In genomic region chr3:38613426-38613825, GRCh38 we compare ENCODE assay signal across 17 cellular contexts. TPM values are rescaled to one million over a fixed set of nuclear protein-coding genes. Genes with fewer than 3 reads are reported as not detected.
DNase-seq lines count a peak whose midpoint lies in the region; ATAC-seq and TF ChIP-seq lines count a peak whose summit lies in the region.
"Had no signal": no experiment of that assay in that cellular context is flagged by ENCODE, and none has a peak within 500 bp of the region (broad histone marks: within the 10 kb centered on the region; RNA-seq: fewer than 3 reads in every experiment).

No MANE protein-coding gene starts in this region.

- no peaks in the 10 kb centered on the region for H3K9me3 Mint-ChIP-seq in activated naive CD8-positive, alpha-beta T cell treated with anti-CD3 and anti-CD28 coated beads, Interleukin-2, amount 10 ng/mL, durations not matched to agents 7 days and 5 days
- H3K9me3 Mint-ChIP-seq in activated naive CD8-positive, alpha-beta T cell treated with anti-CD3 and anti-CD28 coated beads for 36 hours, result no peaks in the 10 kb centered on the region
- H3K9me3 Mint-ChIP-seq in GM23338, result no peaks in the 10 kb centered on the region
- H3K9me3 Mint-ChIP-seq in activated T-helper 2 cell treated with anti-CD3 and anti-CD28 coated beads, Interferon-gamma antibody, Interleukin-2, Interleukin-4, amounts not matched to agents 10 μg/mL and 5 μg/mL and 100 μg/mL, durations not matched to agents 14 hours and 24 hours and 36 hours, result no peaks in the 10 kb centered on the region
- H3K9me3 Mint-ChIP-seq: CD8-positive, alpha-beta T cell; H9 had no signal

- no peak for TF ChIP-seq EP300 in sigmoid colon (IDR thresholded peaks at IDR 0.05)

- H3K36me3 ChIP-seq in BLaER1 (no peaks in the 10 kb centered on the region), lower lobe of right lung (no peaks in the 10 kb centered on the region), sigmoid colon (no peaks in the 10 kb centered on the region), GM23338 (ENCODE audit: insufficient read depth) (no peaks in the 10 kb centered on the region)
- H3K36me3 ChIP-seq: BLaER1 treated with 17β-estradiol and CSF1 and Interleukin-3, amounts not matched to agents 10 nM and 100 nM had no signal

- H3K9ac ChIP-seq in BLaER1, result no peak overlapping the region
- H3K9ac ChIP-seq: BLaER1 treated with 17β-estradiol and CSF1 and Interleukin-3, amounts not matched to agents 10 nM and 100 nM had no signal

- no peaks in the 10 kb centered on the region for H3K36me3 Mint-ChIP-seq in activated naive CD8-positive, alpha-beta T cell treated with anti-CD3 and anti-CD28 coated beads, Interleukin-2, amount 10 ng/mL, durations not matched to agents 7 days and 5 days
- H3K36me3 Mint-ChIP-seq in activated naive CD8-positive, alpha-beta T cell treated with anti-CD3 and anti-CD28 coated beads for 36 hours, result no peaks in the 10 kb centered on the region
- H3K36me3 Mint-ChIP-seq in GM23338 (ENCODE audit: low read depth), result peaks cover 3% of the 10 kb centered on the region; the same call in 2 of the 3 replicates
- H3K36me3 Mint-ChIP-seq in activated T-helper 2 cell treated with anti-CD3 and anti-CD28 coated beads, Interferon-gamma antibody, Interleukin-2, Interleukin-4, amounts not matched to agents 10 μg/mL and 5 μg/mL and 100 μg/mL, durations not matched to agents 14 hours and 24 hours and 36 hours (ENCODE audit: low read depth), result no peaks in the 10 kb centered on the region
- H3K36me3 Mint-ChIP-seq: CD8-positive, alpha-beta T cell had no signal

- peak overlapping the region; percentile 26; the same call in 1 of the 2 replicates for H3K4me2 ChIP-seq in BLaER1
- H3K4me2 ChIP-seq in GM23338, result no peak overlapping the region

- H3K4me3 Mint-ChIP-seq in activated naive CD8-positive, alpha-beta T cell treated with anti-CD3 and anti-CD28 coated beads, Interleukin-2, amount 10 ng/mL, durations not matched to agents 7 days and 5 days, result no peak overlapping the region
- H3K4me3 Mint-ChIP-seq in activated naive CD8-positive, alpha-beta T cell treated with anti-CD3 and anti-CD28 coated beads for 36 hours, result no peak overlapping the region
- H3K4me3 Mint-ChIP-seq in GM23338, result no peak overlapping the region
- no peak overlapping the region for H3K4me3 Mint-ChIP-seq in activated T-helper 2 cell treated with anti-CD3 and anti-CD28 coated beads, Interferon-gamma antibody, Interleukin-2, Interleukin-4, amounts not matched to agents 10 μg/mL and 5 μg/mL and 100 μg/mL, durations not matched to agents 14 hours and 24 hours and 36 hours (ENCODE audit: low read depth)
- H3K4me3 Mint-ChIP-seq: CD8-positive, alpha-beta T cell; H9 had no signal

- H3K27ac ChIP-seq in BLaER1, result no peak overlapping the region
- H3K27ac ChIP-seq in lower lobe of right lung, result no peak overlapping the region
- H3K27ac ChIP-seq in sigmoid colon, result no peak overlapping the region
- no peak overlapping the region for H3K27ac ChIP-seq in GM23338 (ENCODE audit: low read depth)
- H3K27ac ChIP-seq: BLaER1 treated with 17β-estradiol and CSF1 and Interleukin-3, amounts not matched to agents 10 nM and 100 nM; HL-60 had no signal

- peak; percentile 3 for DNase-seq in activated naive CD8-positive, alpha-beta T cell treated with anti-CD3 and anti-CD28 coated beads, Interleukin-2, amount 10 ng/mL, durations not matched to agents 7 days and 5 days
- DNase-seq in activated naive CD8-positive, alpha-beta T cell treated with anti-CD3 and anti-CD28 coated beads for 36 hours, result no peak
- DNase-seq in lower lobe of right lung, result peak; percentile 4
- DNase-seq in sigmoid colon, result peak; percentile 22
- no peak for DNase-seq in GM23338 (ENCODE audit: low spot score)
- DNase-seq in activated T-helper 2 cell treated with anti-CD3 and anti-CD28 coated beads, Interferon-gamma antibody, Interleukin-2, Interleukin-4, amounts not matched to agents 10 μg/mL and 5 μg/mL and 100 μg/mL, durations not matched to agents 14 hours and 24 hours and 36 hours (ENCODE audit: low spot score), result no peak
- DNase-seq: 8988T; Calu3; CD8-positive, alpha-beta T cell; DMS79 treated with DMSO at 0.1 percent for 48 hours; H9 had no signal

- H3K27me3 ChIP-seq in BLaER1, result no peaks in the 10 kb centered on the region
- H3K27me3 ChIP-seq in lower lobe of right lung (ENCODE audit: low read depth), result no peaks in the 10 kb centered on the region
- H3K27me3 ChIP-seq in sigmoid colon, result no peaks in the 10 kb centered on the region
- no peaks in the 10 kb centered on the region for H3K27me3 ChIP-seq in GM23338 (ENCODE audit: insufficient read depth)
- H3K27me3 ChIP-seq: BLaER1 treated with 17β-estradiol and CSF1 and Interleukin-3, amounts not matched to agents 10 nM and 100 nM had no signal

- no peaks in the 10 kb centered on the region for H3K9me2 ChIP-seq in GM23338 (ENCODE audit: insufficient read depth)

- H4K20me1 ChIP-seq in BLaER1 (no peaks in the 10 kb centered on the region), GM23338 (replicated peaks; ENCODE audit: insufficient read depth) (no peaks in the 10 kb centered on the region)

- H3K79me2 ChIP-seq in GM23338 (replicated peaks; ENCODE audit: insufficient read depth), result no peaks in the 10 kb centered on the region

- no peaks in the 10 kb centered on the region for H3K27me3 Mint-ChIP-seq in activated naive CD8-positive, alpha-beta T cell treated with anti-CD3 and anti-CD28 coated beads, Interleukin-2, amount 10 ng/mL, durations not matched to agents 7 days and 5 days
- no peaks in the 10 kb centered on the region for H3K27me3 Mint-ChIP-seq in activated naive CD8-positive, alpha-beta T cell treated with anti-CD3 and anti-CD28 coated beads for 36 hours
- peaks cover 1% of the 10 kb centered on the region for H3K27me3 Mint-ChIP-seq in GM23338 (ENCODE audit: insufficient read depth, low read depth, poor library complexity)
- H3K27me3 Mint-ChIP-seq in activated T-helper 2 cell treated with anti-CD3 and anti-CD28 coated beads, Interferon-gamma antibody, Interleukin-2, Interleukin-4, amounts not matched to agents 10 μg/mL and 5 μg/mL and 100 μg/mL, durations not matched to agents 14 hours and 24 hours and 36 hours (ENCODE audit: low read depth), result no peaks in the 10 kb centered on the region

- POLR2A ChIA-PET in activated naive CD8-positive, alpha-beta T cell treated with anti-CD3 and anti-CD28 coated beads, Interleukin-2, amount 10 ng/mL, durations not matched to agents 7 days and 5 days (lab: Charles Lee), result no interaction called here

- H3K27ac Mint-ChIP-seq in activated naive CD8-positive, alpha-beta T cell treated with anti-CD3 and anti-CD28 coated beads, Interleukin-2, amount 10 ng/mL, durations not matched to agents 7 days and 5 days, result no peak overlapping the region
- H3K27ac Mint-ChIP-seq in activated naive CD8-positive, alpha-beta T cell treated with anti-CD3 and anti-CD28 coated beads for 36 hours, result no peak overlapping the region
- H3K27ac Mint-ChIP-seq in GM23338, result no peak overlapping the region
- H3K27ac Mint-ChIP-seq in activated T-helper 2 cell treated with anti-CD3 and anti-CD28 coated beads, Interferon-gamma antibody, Interleukin-2, Interleukin-4, amounts not matched to agents 10 μg/mL and 5 μg/mL and 100 μg/mL, durations not matched to agents 14 hours and 24 hours and 36 hours, result no peak overlapping the region
- H3K27ac Mint-ChIP-seq: CD8-positive, alpha-beta T cell had no signal

- no peak for ATAC-seq in activated naive CD8-positive, alpha-beta T cell treated with anti-CD3 and anti-CD28 coated beads, Interleukin-2, amount 10 ng/mL, durations not matched to agents 7 days and 5 days (ENCODE audit: low read depth)
- no peak for ATAC-seq in lower lobe of right lung
- no peak for ATAC-seq in GM23338
- ATAC-seq in HG03571 (IDR thresholded peaks at IDR 0.05; ENCODE audit: unreplicated experiment), result no peak
- ATAC-seq: CD8-positive, alpha-beta T cell; GM12878; K562 had no signal

- TF ChIP-seq CTCF in lower lobe of right lung (IDR thresholded peaks at IDR 0.05), result no peak
- TF ChIP-seq CTCF in sigmoid colon (IDR thresholded peaks at IDR 0.05), result no peak
- no peak for TF ChIP-seq CTCF in GM23338 (conservative IDR thresholded peaks at IDR 0.05; ENCODE audit: low read depth in 2 of 2)

- H3F3A ChIP-seq in GM23338 (replicated peaks; ENCODE audit: low read depth), result no peaks in the 10 kb centered on the region

- H3K4me3 ChIP-seq in BLaER1, result no peak overlapping the region
- no peak overlapping the region for H3K4me3 ChIP-seq in lower lobe of right lung
- no peak overlapping the region for H3K4me3 ChIP-seq in sigmoid colon
- H3K4me3 ChIP-seq in GM23338, result no peak overlapping the region
- H3K4me3 ChIP-seq: BLaER1 treated with 17β-estradiol and CSF1 and Interleukin-3, amounts not matched to agents 10 nM and 100 nM; GM12878; K562 had no signal

- H2AFZ ChIP-seq in GM23338, result no peak overlapping the region

- H3K9me3 ChIP-seq in BLaER1 (no peaks in the 10 kb centered on the region), lower lobe of right lung (no peaks in the 10 kb centered on the region), sigmoid colon (no peaks in the 10 kb centered on the region)
- H3K9me3 ChIP-seq: BLaER1 treated with 17β-estradiol and CSF1 and Interleukin-3, amounts not matched to agents 10 nM and 100 nM had no signal

- H3K4me1 Mint-ChIP-seq in activated naive CD8-positive, alpha-beta T cell treated with anti-CD3 and anti-CD28 coated beads, Interleukin-2, amount 10 ng/mL, durations not matched to agents 7 days and 5 days, result no peaks in the 10 kb centered on the region
- H3K4me1 Mint-ChIP-seq in activated naive CD8-positive, alpha-beta T cell treated with anti-CD3 and anti-CD28 coated beads for 36 hours, result no peaks in the 10 kb centered on the region
- peaks cover 11% of the 10 kb centered on the region; the same call in 2 of the 3 replicates for H3K4me1 Mint-ChIP-seq in GM23338
- no peaks in the 10 kb centered on the region for H3K4me1 Mint-ChIP-seq in activated T-helper 2 cell treated with anti-CD3 and anti-CD28 coated beads, Interferon-gamma antibody, Interleukin-2, Interleukin-4, amounts not matched to agents 10 μg/mL and 5 μg/mL and 100 μg/mL, durations not matched to agents 14 hours and 24 hours and 36 hours (ENCODE audit: low read depth)

- 89 to 94% methylated on average over 5 of the region's 5 CpGs for WGBS in sigmoid colon, 2 donors

- H3K4me1 ChIP-seq in BLaER1, result peaks cover 46% of the 10 kb centered on the region
- no peaks in the 10 kb centered on the region for H3K4me1 ChIP-seq in lower lobe of right lung
- no peaks in the 10 kb centered on the region for H3K4me1 ChIP-seq in sigmoid colon
- H3K4me1 ChIP-seq in GM23338 (ENCODE audit: insufficient read depth), result no peaks in the 10 kb centered on the region

- intact Hi-C loops in lower lobe of right lung (cut with DNase I) (no loop called here), sigmoid colon (cut with DNase I) (no loop called here)
- intact Hi-C loops in activated T-helper 2 cell treated with anti-CD3 and anti-CD28 coated beads, Interferon-gamma antibody, Interleukin-2, Interleukin-4, amounts not matched to agents 10 μg/mL and 5 μg/mL and 100 μg/mL, durations not matched to agents 14 hours and 24 hours and 36 hours (cut with micrococcal nuclease), result no loop called here

- TF ChIP-seq POLR2A in sigmoid colon (IDR thresholded peaks at IDR 0.05), result no peak

RNA-seq across cellular contexts. Expression of gene SCN5A, which starts 36.1 kb away (rescaled TPM):
- total RNA-seq in activated naive CD8-positive, alpha-beta T cell treated with anti-CD3 and anti-CD28 coated beads, Interleukin-2, amount 10 ng/mL, durations not matched to agents 7 days and 5 days, result under 1 TPM; 0.28 to 0.53 TPM
- 1 to 10 TPM in 1 of 2 experiments, under 1 TPM in 1; 0.39 to 1.3 TPM for total RNA-seq in activated naive CD8-positive, alpha-beta T cell treated with anti-CD3 and anti-CD28 coated beads for 36 hours
- total RNA-seq in lower lobe of right lung (0.24 TPM), sigmoid colon (1 to 10 TPM in 1 of 4 donors, under 1 TPM in 3; 0.33 to 1.9 (median 0.77) TPM)
- polyA plus RNA-seq in sigmoid colon (under 1 TPM; under 0.01 to 0.51 (median 0.23) TPM), GM23338 (2016; fragmentation: Nextera tagmentation; extraction: Ambion mirVana) (8.4 and 10.2 TPM in 2 replicates)
- total RNA-seq in GM23338 (2014; rRNA removed; shearing (Covaris generic)), result 8.2 and 10.6 TPM in 2 replicates
- total RNA-seq in activated T-helper 2 cell treated with anti-CD3 and anti-CD28 coated beads, Interferon-gamma antibody, Interleukin-2, Interleukin-4, amounts not matched to agents 10 μg/mL and 5 μg/mL and 100 μg/mL, durations not matched to agents 14 hours and 24 hours and 36 hours, result not detected in 2 replicates
- total RNA-seq: GM12878 had no signal
- polyA plus RNA-seq: GM12878 had no signal

Comparison
In these comparisons a context has a peak if more than half of its experiments do, and no peak if none do; other contexts are left out.
1. DNase-seq: peak in activated naive CD8-positive, alpha-beta T cell treated with anti-CD3 and anti-CD28 coated beads, Interleukin-2, amount 10 ng/mL, durations not matched to agents 7 days and 5 days (single experiment), lower lobe of right lung (single experiment) and sigmoid colon (single experiment); none in activated naive CD8-positive, alpha-beta T cell treated with anti-CD3 and anti-CD28 coated beads for 36 hours (single experiment), GM23338 (single experiment) and activated T-helper 2 cell treated with anti-CD3 and anti-CD28 coated beads, Interferon-gamma antibody, Interleukin-2, Interleukin-4, amounts not matched to agents 10 μg/mL and 5 μg/mL and 100 μg/mL, durations not matched to agents 14 hours and 24 hours and 36 hours (single experiment).